8 cellular contexts compared by ENCODE assay signal in the genomic region with DNA sequence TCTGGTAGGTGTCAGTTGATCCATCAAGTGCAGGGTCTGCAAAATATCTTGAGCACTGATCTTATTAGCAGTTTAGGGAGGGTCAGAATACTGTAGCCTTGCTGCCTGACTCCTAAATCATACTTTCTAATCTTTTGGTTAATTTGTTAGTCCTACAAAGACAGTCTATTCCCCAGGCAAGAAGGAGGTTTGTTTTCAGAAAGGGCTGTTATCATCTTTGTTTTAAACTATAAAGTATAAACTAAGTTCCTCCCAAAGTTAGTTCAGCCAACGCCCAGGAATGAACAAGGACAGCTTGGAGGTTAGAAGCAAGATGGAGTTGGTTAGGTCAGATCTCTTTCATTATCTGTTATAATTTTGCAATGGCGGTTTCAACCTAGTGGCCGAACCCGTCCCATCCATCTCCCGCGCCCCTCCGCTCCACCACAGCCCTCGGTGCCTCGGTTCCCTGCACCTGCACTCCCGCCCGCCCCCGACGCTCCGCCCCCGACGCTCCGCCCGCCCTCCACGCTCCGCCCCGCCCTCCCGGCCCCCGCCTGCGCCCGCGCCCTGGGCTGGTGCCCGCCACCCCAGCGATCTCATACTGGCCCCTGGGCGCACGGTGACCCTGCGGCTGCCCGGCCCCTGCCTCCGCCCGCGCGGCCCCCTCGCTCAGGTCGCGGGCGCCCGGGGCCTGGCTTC. TPM values are rescaled to one million over a fixed set of nuclear protein-coding genes. Genes with fewer than 3 reads are reported as not detected.
DNase-seq lines count a peak whose midpoint lies in the region; ATAC-seq and TF ChIP-seq lines count a peak whose summit lies in the region.

A gene with protein sequence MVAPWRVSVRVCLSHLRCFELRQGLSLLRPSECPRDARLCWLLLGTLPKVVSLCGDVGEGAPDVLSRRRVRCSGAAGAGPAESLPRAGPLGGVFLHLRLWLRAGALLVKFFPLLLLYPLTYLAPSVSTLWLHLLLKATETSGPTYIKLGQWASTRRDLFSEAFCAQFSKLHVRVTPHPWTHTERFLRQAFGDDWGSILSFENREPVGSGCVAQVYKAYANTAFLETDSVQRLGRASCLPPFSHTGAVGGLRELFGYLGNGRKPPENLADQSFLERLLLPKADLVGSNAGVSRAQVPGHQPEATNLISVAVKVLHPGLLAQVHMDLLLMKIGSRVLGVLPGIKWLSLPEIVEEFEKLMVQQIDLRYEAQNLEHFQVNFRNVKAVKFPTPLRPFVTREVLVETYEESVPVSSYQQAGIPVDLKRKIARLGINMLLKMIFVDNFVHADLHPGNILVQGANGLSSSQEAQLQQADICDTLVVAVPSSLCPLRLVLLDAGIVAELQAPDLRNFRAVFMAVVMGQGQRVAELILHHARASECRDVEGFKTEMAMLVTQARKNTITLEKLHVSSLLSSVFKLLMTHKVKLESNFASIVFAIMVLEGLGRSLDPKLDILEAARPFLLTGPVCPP (plus strand): TSS at position 564 of the 681 bp plus-strand sequence. CDS start 386 bp downstream, outside the sequence.

- no peak for TF ChIP-seq POLR2A in HCT116 (IDR thresholded peaks at IDR 0.05; ENCODE audit: borderline replicate concordance, extremely low read depth, insufficient read depth, insufficient read length)

- H3K4me1 ChIP-seq in HCT116 (ENCODE audit: control insufficient read depth in 1 of 2, insufficient read depth in 2 of 2, low read length in 2 of 2), result peaks cover 9 to 27% of the 10 kb centered on the region in 2 experiments

- TF ChIP-seq CTCF in HCT116 (IDR thresholded peaks at IDR 0.05 in 2 of 3, conservative IDR thresholded peaks at IDR 0.05 in 1 of 3; ENCODE audit: borderline replicate concordance in 1 of 3, insufficient read depth in 1 of 3, low read depth in 2 of 3, low read length in 2 of 3) (no peak), dorsolateral prefrontal cortex (IDR thresholded peaks at IDR 0.05 in 54 of 56, conservative IDR thresholded peaks at IDR 0.05 in 2 of 56; ENCODE audit: low read depth in 1 of 56, partially characterized antibody in 56 of 56) (peak in 4 of 56 donors; percentile 1 to 15 (median 2))

- H3K79me2 ChIP-seq in HCT116 (ENCODE audit: insufficient read depth, low read length), result no peaks in the 10 kb centered on the region

- H3K4me2 ChIP-seq in HCT116 (ENCODE audit: low read length), result peak within 1 kb of the TSS; percentile 97

- no peak for TF ChIP-seq RAD21 in HCT116 (IDR thresholded peaks at IDR 0.05; ENCODE audit: low read depth)

- H3K9ac ChIP-seq in HCT116 (ENCODE audit: low read length), result peak within 1 kb of the TSS; percentile 59

- RAD21 ChIA-PET in HCT116 (lab: Charles Lee; ENCODE audit: low non-redundant PET in 1 of 2, low total read pairs in 2 of 2, uncharacterized antibody in 2 of 2, unreplicated experiment in 2 of 2), result no interaction called here

- H4K20me1 ChIP-seq in HCT116 (ENCODE audit: insufficient read depth), result no peaks in the 10 kb centered on the region

- H3K9me3 ChIP-seq in HCT116 (ENCODE audit: control insufficient read depth in 1 of 2, insufficient read depth in 1 of 2, low read depth in 1 of 2, low read length in 2 of 2), result no peaks in the 10 kb centered on the region

- DNase-seq in DMS 273 (lab: John Stamatoyannopoulos, UW; ENCODE audit: unreplicated experiment) (peak; percentile 83), DMS 273 treated with DMSO at 0.1 percent for 48 hours (lab: John Stamatoyannopoulos, UW) (no peak), HCT116 (ENCODE audit: low read depth, low spot score) (no peak), NAMALWA (ENCODE audit: low spot score) (peak; percentile 84), dorsolateral prefrontal cortex (peak in 7 of 10 donors; percentile 26 to 68 (median 54)), medulla oblongata (ENCODE audit: extremely low spot score) (peak; percentile 61)
- peak; percentile 42 to 47 for DNase-seq in activated CD4-positive, alpha-beta T cell treated with anti-CD3 and anti-CD28 coated beads for 24 hours (ENCODE audit: low read depth in 2 of 2)
- DNase-seq in stimulated activated CD4-positive, alpha-beta T cell treated with anti-CD3 and anti-CD28 coated beads, TNF-alpha, amount 100 ng/mL, for 48 hours (ENCODE audit: low read depth in 3 of 3), result peak; percentile 32 to 57 (median 41)

- CTCF ChIA-PET in HCT116 (lab: Charles Lee), result interaction anchor here (0.8 to 1.0 kb wide), 2 partner anchors 139 to 155 kb away, joined by 3 read pairs; no protein-coding TSS in a partner anchor

- H3K36me3 ChIP-seq in HCT116 (ENCODE audit: control insufficient read depth in 1 of 2, insufficient read depth in 2 of 2, low read length in 2 of 2), result no peaks in the 10 kb centered on the region

- BruUV-seq in HCT116 (replicated peaks; lab: Mats Ljungman, UMichigan), result no TSS peak

- POLR2A ChIA-PET in HCT116 (lab: Charles Lee), result no interaction called here

- H3K27ac ChIP-seq in HCT116 (ENCODE audit: low read depth, low read length), result peak within 1 kb of the TSS; percentile 87
- H3K27ac ChIP-seq in dorsolateral prefrontal cortex, result peak within 1 kb of the TSS; percentile 46 to 97 (median 90)

- H2AFZ ChIP-seq in HCT116 (ENCODE audit: low read depth, low read length, poor library complexity, severe bottlenecking), result peak within 1 kb of the TSS; percentile 78

- ATAC-seq in HCT116, result peak; percentile 82

- H3K9me2 ChIP-seq in HCT116 (ENCODE audit: insufficient read depth), result no peaks in the 10 kb centered on the region

- intact Hi-C loops in HCT116 (cut with micrococcal nuclease) (loop anchor here (5.0 kb wide), 1 partner anchor 860 kb away; no protein-coding TSS in a partner anchor), dorsolateral prefrontal cortex (cut with DNase I) (loop anchor here (10.0 kb wide), 2 partner anchors 142 to 252 kb away; partner anchors contain the start of gene BRAF (in 2 of the 2))

- no peaks in the 10 kb centered on the region for H3K27me3 ChIP-seq in HCT116 (ENCODE audit: insufficient read depth, low read length)
- H3K27me3 ChIP-seq in dorsolateral prefrontal cortex, result no peaks in the 10 kb centered on the region

- H3K4me3 ChIP-seq in HCT116 (replicated peaks in 1 of 2; ENCODE audit: low read depth in 1 of 2, low read length in 2 of 2) (peak within 1 kb of the TSS; percentile 52 to 66), dorsolateral prefrontal cortex (peak within 1 kb of the TSS; percentile 58 to 98 (median 83))

TF ChIP-seq in HCT116, 20 proteins besides CTCF, POLR2A, EP300 and RAD21:
- TF ChIP-seq SIN3A (IDR thresholded peaks at IDR 0.05; ENCODE audit: low read depth) (no peak), POLR2AphosphoS5 (IDR thresholded peaks at IDR 0.05; ENCODE audit: low read depth, low read length) (peak; percentile 77), MAX (IDR thresholded peaks at IDR 0.05) (peak; percentile 4; the same call in 1 of the 2 replicates)

RNA-seq across cellular contexts. Expression of the gene that starts here (rescaled TPM):
- 16.9 TPM for total RNA-seq in HCT116 (2021; ENCODE audit: unreplicated experiment)
- 23.2 and 25.1 TPM in 2 replicates for polyA plus RNA-seq in HCT116 (2012)
- 10 to 100 TPM; 18.7 to 40.2 (median 29.5) TPM for total RNA-seq in dorsolateral prefrontal cortex

Comparison
In these comparisons a context has a peak if more than half of its experiments do, and no peak if none do; other contexts are left out.
1. DNase-seq: peak in DMS 273 (single experiment), NAMALWA (single experiment), activated CD4-positive, alpha-beta T cell treated with anti-CD3 and anti-CD28 coated beads for 24 hours (2 of 2), dorsolateral prefrontal cortex (7 of 10), medulla oblongata (single experiment) and stimulated activated CD4-positive, alpha-beta T cell treated with anti-CD3 and anti-CD28 coated beads, TNF-alpha, amount 100 ng/mL, for 48 hours (3 of 3); none in DMS 273 treated with DMSO at 0.1 percent for 48 hours (single experiment) and HCT116 (single experiment).